In genomic region chr7:157712666-157713235, GRCh38 we compare ENCODE assay signal across 19 cellular contexts.
"Had no signal": no experiment of that assay in that cellular context is flagged by ENCODE, and none has a peak within 500 bp of the region (broad histone marks: within the 10 kb centered on the region; RNA-seq: fewer than 3 reads in every experiment).

No MANE protein-coding gene starts in this region.

- ATAC-seq: body of pancreas; left ventricle myocardium superior; naive thymus-derived CD8-positive, alpha-beta T cell had no signal

- H3K27ac Mint-ChIP-seq: activated naive CD4-positive, alpha-beta T cell treated with anti-CD3 and anti-CD28 coated beads, Interleukin-2, amount 50 U/mL, for 72 hours; activated T-helper 2 cell treated with anti-CD3 and anti-CD28 coated beads, Interferon-gamma antibody, Interleukin-2, Interleukin-4, amounts not matched to agents 10 μg/mL and 5 μg/mL and 100 μg/mL, durations not matched to agents 14 hours and 24 hours and 36 hours; stimulated activated naive B cell treated with anti-CD40 and anti-IgM and Interleukin-4, amounts not matched to agents 10 μg/mL and 1 μg/mL and 100 μg/mL, for 72 hours had no signal

- H3K9me3 ChIP-seq: body of pancreas, neutrophil, thyroid gland had no signal

- H3K4me1 ChIP-seq: body of pancreas, thyroid gland had no signal

- DNase-seq: activated CD4-positive, alpha-beta T cell treated with anti-CD3 and anti-CD28 coated beads, Interleukin-2, amount 50 U/mL, for 4 hours; activated T-cell treated with anti-CD3 and anti-CD28 coated beads for 4 hours; amniotic stem cell; body of pancreas; central memory CD4-positive, alpha-beta T cell; cortex of kidney; effector CD8-positive, alpha-beta T cell; foreskin melanocyte; left ventricle myocardium superior; mesenchymal stem cell; naive thymus-derived CD8-positive, alpha-beta T cell; stimulated activated CD4-positive, alpha-beta T cell treated with anti-CD3 and anti-CD28 coated beads, Interleukin-15, amount 100 ng/mL, for 24 hours; stimulated activated CD4-positive, alpha-beta T cell treated with anti-CD3 and anti-CD28 coated beads, Interleukin-4, amount 100 ng/mL, for 1 hour; stimulated activated naive B cell treated with anti-CD40 and anti-IgM and Interleukin-4, amounts not matched to agents 10 μg/mL and 1 μg/mL and 100 μg/mL, for 72 hours; thyroid gland had no signal

- H3K27me3 ChIP-seq: body of pancreas, thyroid gland had no signal

- H3K4me3 ChIP-seq: body of pancreas, thyroid gland had no signal

- H3K36me3 Mint-ChIP-seq: activated naive CD4-positive, alpha-beta T cell treated with anti-CD3 and anti-CD28 coated beads, Interleukin-2, amount 50 U/mL, for 72 hours; naive thymus-derived CD8-positive, alpha-beta T cell; stimulated activated naive B cell treated with anti-CD40 and anti-IgM and Interleukin-4, amounts not matched to agents 10 μg/mL and 1 μg/mL and 100 μg/mL, for 72 hours had no signal

- H3K4me1 Mint-ChIP-seq: naive thymus-derived CD8-positive, alpha-beta T cell; stimulated activated naive B cell treated with anti-CD40 and anti-IgM and Interleukin-4, amounts not matched to agents 10 μg/mL and 1 μg/mL and 100 μg/mL, for 72 hours had no signal

- H3K36me3 ChIP-seq: neutrophil, thyroid gland had no signal

- H3K27ac ChIP-seq: body of pancreas, epithelial cell of prostate, neutrophil, thyroid gland had no signal

- H3K9me3 Mint-ChIP-seq: activated naive CD4-positive, alpha-beta T cell treated with anti-CD3 and anti-CD28 coated beads, Interleukin-2, amount 50 U/mL, for 72 hours; activated T-helper 2 cell treated with anti-CD3 and anti-CD28 coated beads, Interferon-gamma antibody, Interleukin-2, Interleukin-4, amounts not matched to agents 10 μg/mL and 5 μg/mL and 100 μg/mL, durations not matched to agents 14 hours and 24 hours and 36 hours; naive thymus-derived CD8-positive, alpha-beta T cell; stimulated activated naive B cell treated with anti-CD40 and anti-IgM and Interleukin-4, amounts not matched to agents 10 μg/mL and 1 μg/mL and 100 μg/mL, for 72 hours had no signal

- H3K4me3 Mint-ChIP-seq: naive thymus-derived CD8-positive, alpha-beta T cell; stimulated activated naive B cell treated with anti-CD40 and anti-IgM and Interleukin-4, amounts not matched to agents 10 μg/mL and 1 μg/mL and 100 μg/mL, for 72 hours had no signal
